ENCODE assay signal across 1 cellular context in genomic region chr10:63523015-63523414, GRCh38.
TF ChIP-seq lines count a peak whose summit lies in the region.

No MANE protein-coding gene starts in this region.

TF ChIP-seq in IMR-90, 13 proteins besides CTCF, POLR2A, EP300 and RAD21 (continued from another document):
- TF ChIP-seq, protein P1, sequence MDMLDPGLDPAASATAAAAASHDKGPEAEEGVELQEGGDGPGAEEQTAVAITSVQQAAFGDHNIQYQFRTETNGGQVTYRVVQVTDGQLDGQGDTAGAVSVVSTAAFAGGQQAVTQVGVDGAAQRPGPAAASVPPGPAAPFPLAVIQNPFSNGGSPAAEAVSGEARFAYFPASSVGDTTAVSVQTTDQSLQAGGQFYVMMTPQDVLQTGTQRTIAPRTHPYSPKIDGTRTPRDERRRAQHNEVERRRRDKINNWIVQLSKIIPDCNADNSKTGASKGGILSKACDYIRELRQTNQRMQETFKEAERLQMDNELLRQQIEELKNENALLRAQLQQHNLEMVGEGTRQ (IDR thresholded peaks at IDR 0.05; ENCODE audit: low read depth, low read length) = no peak
- TF ChIP-seq RFX5 (IDR thresholded peaks at IDR 0.05; ENCODE audit: low read depth, low read length) (no peak), RCOR1 (IDR thresholded peaks at IDR 0.05; ENCODE audit: insufficient replicate concordance, low read length) (no peak), MAFK (IDR thresholded peaks at IDR 0.05; ENCODE audit: low read depth, low read length) (no peak)
